ENCODE assay signal across 11 cellular contexts in genomic region chr11:118606157-118606843, GRCh38. TPM values are rescaled to one million over a fixed set of nuclear protein-coding genes. Genes with fewer than 3 reads are reported as not detected.
DNase-seq lines count a peak whose midpoint lies in the region; ATAC-seq and TF ChIP-seq lines count a peak whose summit lies in the region.
"Had no signal": no experiment of that assay in that cellular context is flagged by ENCODE, and none has a peak within 500 bp of the region (broad histone marks: within the 10 kb centered on the region; RNA-seq: fewer than 3 reads in every experiment).

No MANE protein-coding gene starts in this region.

- H3K4me3 Mint-ChIP-seq in activated naive CD8-positive, alpha-beta T cell, result peak overlapping the region; percentile 69
- H3K4me3 Mint-ChIP-seq in activated naive CD8-positive, alpha-beta T cell treated with anti-CD3 and anti-CD28 coated beads for 36 hours, result no peak overlapping the region
- H3K4me3 Mint-ChIP-seq in neural crest cell, result peak overlapping the region; percentile 87

- TF ChIP-seq CTCF in gastroesophageal sphincter (IDR thresholded peaks at IDR 0.05) (no peak), neural crest cell (conservative IDR thresholded peaks at IDR 0.05) (no peak), vagina (IDR thresholded peaks at IDR 0.05) (no peak)

- H3K36me3 ChIP-seq in gastroesophageal sphincter (peaks cover 0 to 18% of the 10 kb centered on the region in 2 donors), vagina (peaks cover 0 to 7% of the 10 kb centered on the region in 2 donors)

- no peaks in the 10 kb centered on the region for H3K27me3 ChIP-seq in gastroesophageal sphincter
- H3K27me3 ChIP-seq in vagina, result no peaks in the 10 kb centered on the region

- H3K9me3 Mint-ChIP-seq in activated naive CD8-positive, alpha-beta T cell (ENCODE audit: low read depth), result no peaks in the 10 kb centered on the region
- H3K9me3 Mint-ChIP-seq in activated naive CD8-positive, alpha-beta T cell treated with anti-CD3 and anti-CD28 coated beads for 36 hours, result no peaks in the 10 kb centered on the region
- no peaks in the 10 kb centered on the region for H3K9me3 Mint-ChIP-seq in neural crest cell

- no peak for DNase-seq in activated naive CD8-positive, alpha-beta T cell treated with anti-CD3 and anti-CD28 coated beads for 36 hours
- DNase-seq in neural crest cell (ENCODE audit: low read depth, low spot score) (no peak), vagina (ENCODE audit: extremely low spot score in 2 of 2) (no peak), NCI-H2196 treated with DMSO at 0.1 percent for 48 hours (lab: John Stamatoyannopoulos, UW; ENCODE audit: unreplicated experiment) (no peak)
- DNase-seq: effector CD4-positive, alpha-beta T cell had no signal

- TF ChIP-seq POLR2A in gastroesophageal sphincter (IDR thresholded peaks at IDR 0.05), result no peak
- TF ChIP-seq POLR2A in vagina (IDR thresholded peaks at IDR 0.05), result no peak

- H3K4me3 ChIP-seq in gastroesophageal sphincter, result peak overlapping the region in 1 of 2 donors; percentile 87
- no peak overlapping the region for H3K4me3 ChIP-seq in vagina
- H3K4me3 ChIP-seq: mucosa of descending colon had no signal

- H3K9me3 ChIP-seq in gastroesophageal sphincter, result no peaks in the 10 kb centered on the region
- no peaks in the 10 kb centered on the region for H3K9me3 ChIP-seq in vagina
- H3K9me3 ChIP-seq: mucosa of descending colon had no signal

- peaks cover 2% of the 10 kb centered on the region for H3K36me3 Mint-ChIP-seq in activated naive CD8-positive, alpha-beta T cell
- H3K36me3 Mint-ChIP-seq in activated naive CD8-positive, alpha-beta T cell treated with anti-CD3 and anti-CD28 coated beads for 36 hours, result no peaks in the 10 kb centered on the region
- H3K36me3 Mint-ChIP-seq in neural crest cell (ENCODE audit: low read depth), result peaks cover 12% of the 10 kb centered on the region

- intact Hi-C loops in vagina (cut with DNase I), result no loop called here

- WGBS in gastroesophageal sphincter (ENCODE audit: low coverage in 1 of 2), 2 donors, result 100% methylated on average over 2 of the region's 7 CpGs; no CpG with 5 or more reads in 1 of the 2 donors

- H3K27me3 Mint-ChIP-seq in activated naive CD8-positive, alpha-beta T cell, result no peaks in the 10 kb centered on the region
- peaks cover 12% of the 10 kb centered on the region for H3K27me3 Mint-ChIP-seq in activated naive CD8-positive, alpha-beta T cell treated with anti-CD3 and anti-CD28 coated beads for 36 hours
- H3K27me3 Mint-ChIP-seq in neural crest cell (ENCODE audit: low read depth), result peaks cover 37% of the 10 kb centered on the region

- H3K4me1 Mint-ChIP-seq in activated naive CD8-positive, alpha-beta T cell (ENCODE audit: low read depth), result peaks cover 19% of the 10 kb centered on the region
- H3K4me1 Mint-ChIP-seq in activated naive CD8-positive, alpha-beta T cell treated with anti-CD3 and anti-CD28 coated beads for 36 hours, result peaks cover 20% of the 10 kb centered on the region
- H3K4me1 Mint-ChIP-seq in neural crest cell, result peaks cover 50% of the 10 kb centered on the region

- H3K27ac ChIP-seq in gastroesophageal sphincter (peak overlapping the region; percentile 3 to 94 (median 92)), vagina (peak overlapping the region; percentile 98)

- H3K27ac Mint-ChIP-seq in activated naive CD8-positive, alpha-beta T cell, result peak overlapping the region; percentile 72
- no peak overlapping the region for H3K27ac Mint-ChIP-seq in activated naive CD8-positive, alpha-beta T cell treated with anti-CD3 and anti-CD28 coated beads for 36 hours
- no peak overlapping the region for H3K27ac Mint-ChIP-seq in neural crest cell (ENCODE audit: unreplicated experiment)
- H3K27ac Mint-ChIP-seq: CD14-positive monocyte had no signal

- ATAC-seq in gastroesophageal sphincter (no peak), HG03095 (IDR thresholded peaks at IDR 0.05; ENCODE audit: unreplicated experiment) (no peak)
- ATAC-seq in activated CD4-positive, CD25-positive, alpha-beta regulatory T cell treated with anti-CD3 and anti-CD28 coated beads, Interleukin-2, amount 50 U/mL, for 24 hours, result no peak

- no peak for TF ChIP-seq EP300 in gastroesophageal sphincter (IDR thresholded peaks at IDR 0.05)

- H3K4me1 ChIP-seq in gastroesophageal sphincter (peaks cover 0 to 90% (median 29%) of the 10 kb centered on the region in 3 donors), vagina (peaks cover 82% of the 10 kb centered on the region)

RNA-seq across cellular contexts. Expression of gene PHLDB1, which starts 1.1 kb away (rescaled TPM):
- total RNA-seq in activated naive CD8-positive, alpha-beta T cell treated with anti-CD3 and anti-CD28 coated beads for 36 hours, result 1 to 10 TPM; 2.9 to 3.0 TPM
- 100 to 1,000 TPM in 2 of 4 donors, 10 to 100 TPM in 2; 45.8 to 144 (median 101) TPM for total RNA-seq in gastroesophageal sphincter
- 108 and 120 TPM in 2 replicates for total RNA-seq in neural crest cell
- total RNA-seq in vagina, result 119 TPM

RNA-seq across cellular contexts. Expression of gene ARCN1, which starts 34.1 kb away (rescaled TPM):
- total RNA-seq in activated naive CD8-positive, alpha-beta T cell treated with anti-CD3 and anti-CD28 coated beads for 36 hours, result 100 to 1,000 TPM; 141 to 150 TPM
- total RNA-seq in gastroesophageal sphincter, result 100 to 1,000 TPM in 3 of 4 donors, 10 to 100 TPM in 1; 84.9 to 141 (median 128) TPM
- 122 and 128 TPM in 2 replicates for total RNA-seq in neural crest cell
- 78.6 TPM for total RNA-seq in vagina

RNA-seq across cellular contexts. Expression of gene IFT46, which starts 40.6 kb away (rescaled TPM):
- 10 to 100 TPM; 22.2 to 24.1 TPM for total RNA-seq in activated naive CD8-positive, alpha-beta T cell treated with anti-CD3 and anti-CD28 coated beads for 36 hours
- total RNA-seq in gastroesophageal sphincter (10 to 100 TPM; 23.5 to 30.8 (median 27.7) TPM), neural crest cell (24.2 and 24.4 TPM in 2 replicates), vagina (30.0 TPM)

Comparison
In these comparisons a context has a peak if more than half of its experiments do, and no peak if none do; other contexts are left out.
1. RNA of gene PHLDB1, which starts 1.1 kb away (total RNA-seq): 108 to 120 TPM in neural crest cell, 119 TPM in vagina (single experiment) and 45.8 to 144 TPM in gastroesophageal sphincter; 2.9 to 3.0 TPM in activated naive CD8-positive, alpha-beta T cell treated with anti-CD3 and anti-CD28 coated beads for 36 hours; every median in the first group is over 10 times any median in the second.